Comparison of ENCODE assay signal across 25 cellular contexts in the genomic region with DNA sequence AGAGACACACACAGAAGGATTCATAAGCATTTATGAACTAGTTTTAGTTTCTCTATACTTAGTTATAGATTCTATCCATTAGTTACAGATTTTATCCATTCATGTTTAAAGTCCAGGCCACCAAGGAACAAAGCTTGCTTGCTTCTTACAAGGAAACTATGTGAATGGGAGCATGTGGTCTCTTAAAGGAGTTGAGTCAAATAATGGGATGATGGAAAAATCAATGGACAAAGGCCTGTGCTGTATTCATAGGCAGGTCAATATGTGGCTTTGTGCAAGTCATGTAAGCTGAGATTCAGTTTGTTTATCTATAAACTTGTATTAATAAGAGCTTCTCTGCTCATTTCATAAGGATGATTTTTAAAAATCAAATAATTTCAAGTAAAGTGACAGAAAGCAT.
"Had no signal": no experiment of that assay in that cellular context is flagged by ENCODE, and none has a peak within 500 bp of the region (broad histone marks: within the 10 kb centered on the region; RNA-seq: fewer than 3 reads in every experiment).

No MANE protein-coding gene starts in this region.

- H3K27me3 ChIP-seq: dorsolateral prefrontal cortex, gastroesophageal sphincter, heart right ventricle, left lung, pancreas, right lobe of liver, suprapubic skin, vagina had no signal

- H3K4me1 Mint-ChIP-seq: naive thymus-derived CD8-positive, alpha-beta T cell; nephron progenitor cell; stimulated activated naive CD8-positive, alpha-beta T cell treated with anti-CD3 and anti-CD28 coated beads, Interleukin-15, amount 100 ng/mL, for 72 hours had no signal

- H3K4me3 ChIP-seq: dorsolateral prefrontal cortex, gastroesophageal sphincter, heart right ventricle, left lung, pancreas, right lobe of liver, suprapubic skin, vagina had no signal

- ATAC-seq: esophagus mucosa; gastroesophageal sphincter; heart right ventricle; left cardiac atrium; left lung; naive thymus-derived CD8-positive, alpha-beta T cell; pancreas; right lobe of liver; stimulated activated naive CD8-positive, alpha-beta T cell treated with anti-CD3 and anti-CD28 coated beads, Interleukin-15, amount 100 ng/mL, for 72 hours had no signal

- H3K9me3 ChIP-seq: gastroesophageal sphincter, heart right ventricle, left lung, pancreas, right lobe of liver, suprapubic skin, vagina had no signal

- H3K36me3 Mint-ChIP-seq: naive thymus-derived CD8-positive, alpha-beta T cell had no signal

- H3K4me1 ChIP-seq: gastroesophageal sphincter, left lung, pancreas, right lobe of liver, suprapubic skin, vagina had no signal

- DNase-seq: dorsolateral prefrontal cortex; effector CD4-positive, alpha-beta T cell; foreskin fibroblast; glutamatergic neuron; heart right ventricle; hippocampal formation; left cardiac atrium; left lung; naive thymus-derived CD8-positive, alpha-beta T cell; nephron progenitor cell; pancreas; right lobe of liver; small intestine; stimulated activated CD4-positive, alpha-beta T cell treated with anti-CD3 and anti-CD28 coated beads, Interleukin-12 subunit alpha, Interleukin-12 subunit beta, amount 100 ng/mL, for 4 hours; stimulated activated CD4-positive, alpha-beta T cell treated with anti-CD3 and anti-CD28 coated beads, Interleukin-1b, Interleukin-23, amount 100 ng/mL, for 48 hours; stimulated activated CD4-positive, alpha-beta T cell treated with anti-CD3 and anti-CD28 coated beads, Interleukin-4, amount 100 ng/mL, for 1 hour; stimulated activated CD8-positive, alpha-beta memory T cell treated with anti-CD3 and anti-CD28 coated beads, Interleukin-4, amount 100 ng/mL, for 48 hours; stimulated activated naive CD4-positive, alpha-beta T cell; stimulated activated naive CD8-positive, alpha-beta T cell treated with anti-CD3 and anti-CD28 coated beads, Interleukin-15, amount 100 ng/mL, for 72 hours; trophoblast cell had no signal

- H3K27me3 Mint-ChIP-seq: naive thymus-derived CD8-positive, alpha-beta T cell; progenitor cell of endocrine pancreas; stimulated activated naive CD8-positive, alpha-beta T cell treated with anti-CD3 and anti-CD28 coated beads, Interleukin-15, amount 100 ng/mL, for 72 hours had no signal

- H3K27ac ChIP-seq: gastroesophageal sphincter, heart right ventricle, pancreas, right lobe of liver, suprapubic skin, vagina had no signal

- H3K4me3 Mint-ChIP-seq: naive thymus-derived CD8-positive, alpha-beta T cell; nephron progenitor cell; stimulated activated naive CD8-positive, alpha-beta T cell treated with anti-CD3 and anti-CD28 coated beads, Interleukin-15, amount 100 ng/mL, for 72 hours had no signal

- H3K9me3 Mint-ChIP-seq: naive thymus-derived CD8-positive, alpha-beta T cell; nephron progenitor cell; stimulated activated naive CD8-positive, alpha-beta T cell treated with anti-CD3 and anti-CD28 coated beads, Interleukin-15, amount 100 ng/mL, for 72 hours had no signal

- H3K27ac Mint-ChIP-seq: naive thymus-derived CD8-positive, alpha-beta T cell; nephron progenitor cell; stimulated activated naive CD8-positive, alpha-beta T cell treated with anti-CD3 and anti-CD28 coated beads, Interleukin-15, amount 100 ng/mL, for 72 hours had no signal

- H3K36me3 ChIP-seq: gastroesophageal sphincter, heart right ventricle, left lung, pancreas, right lobe of liver, suprapubic skin, vagina had no signal
